In the genomic region with DNA sequence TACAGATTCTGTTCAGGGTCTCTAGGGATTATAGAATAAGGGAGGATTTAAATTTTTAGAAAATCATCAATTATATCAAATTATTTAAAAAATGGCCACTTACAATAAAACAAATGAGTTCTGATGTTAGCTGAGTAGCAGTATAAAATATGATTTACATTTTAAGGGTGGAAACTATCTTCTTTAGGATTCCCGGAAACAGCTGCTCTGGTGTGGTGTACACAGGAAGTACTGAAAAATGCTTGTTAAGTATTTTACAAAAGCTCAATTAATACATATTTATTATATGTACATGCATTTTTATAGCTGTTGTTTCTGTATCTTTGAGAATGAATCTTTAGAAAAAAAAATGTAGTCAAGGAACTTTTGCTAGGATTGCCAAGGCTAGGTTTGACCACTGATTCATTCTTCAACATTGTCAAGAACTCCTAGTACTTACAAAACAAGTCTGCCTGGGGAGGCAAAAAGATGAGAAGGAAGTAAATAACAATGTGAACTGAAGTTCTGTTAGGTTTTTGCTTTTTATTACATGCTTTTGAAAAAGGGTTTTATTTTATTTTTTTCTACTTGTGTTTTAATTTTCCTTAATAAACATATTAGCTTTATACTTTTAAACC, we compare ENCODE assay signal across 13 cellular contexts. TPM values are rescaled to one million over a fixed set of nuclear protein-coding genes. Genes with fewer than 3 reads are reported as not detected.
A peak's percentile ranks its signal among the peaks of the same experiment; 100 is the strongest.
DNase-seq lines count a peak whose midpoint lies in the region; ATAC-seq and TF ChIP-seq lines count a peak whose summit lies in the region.
"Had no signal": no experiment of that assay in that cellular context is flagged by ENCODE, and none has a peak within 500 bp of the region (broad histone marks: within the 10 kb centered on the region; RNA-seq: fewer than 3 reads in every experiment).

No MANE protein-coding gene starts in this region.

- H3K9me3 Mint-ChIP-seq in activated CD8-positive, alpha-beta memory T cell treated with anti-CD3 and anti-CD28 coated beads, Interleukin-2, amount 10 ng/mL, durations not matched to agents 7 days and 5 days (ENCODE audit: low read depth) = peaks cover 19% of the 10 kb centered on the region
- H3K9me3 Mint-ChIP-seq in T-helper 1 cell treated with Interleukin-12 subunit alpha and Interleukin-12 subunit beta and Interleukin-4 antibody, amounts not matched to agents 30 μg/mL and 1 μg/mL, for 36 hours = peaks cover 47% of the 10 kb centered on the region

- H3K4me1 Mint-ChIP-seq in activated CD8-positive, alpha-beta memory T cell treated with anti-CD3 and anti-CD28 coated beads, Interleukin-2, amount 10 ng/mL, durations not matched to agents 7 days and 5 days = peaks cover 54% of the 10 kb centered on the region
- peaks cover 50% of the 10 kb centered on the region for H3K4me1 Mint-ChIP-seq in T-helper 1 cell treated with Interleukin-12 subunit alpha and Interleukin-12 subunit beta and Interleukin-4 antibody, amounts not matched to agents 30 μg/mL and 1 μg/mL, for 36 hours (ENCODE audit: low read depth)

- no peaks in the 10 kb centered on the region for H4K20me1 ChIP-seq in smooth muscle cell (ENCODE audit: low read depth)

- no peaks in the 10 kb centered on the region for H3K79me2 ChIP-seq in smooth muscle cell (ENCODE audit: low read depth)

- H3K36me3 ChIP-seq in smooth muscle cell (ENCODE audit: low read depth) (no peaks in the 10 kb centered on the region), SJCRH30 (no peaks in the 10 kb centered on the region)
- H3K36me3 ChIP-seq: BE2C had no signal

- ATAC-seq in activated CD8-positive, alpha-beta memory T cell treated with anti-CD3 and anti-CD28 coated beads, Interleukin-2, amount 10 ng/mL, durations not matched to agents 7 days and 5 days = peak; percentile 58
- ATAC-seq: sciatic nerve had no signal

- peak overlapping the region; percentile 33 for H3K27ac ChIP-seq in epithelial cell of prostate
- H3K27ac ChIP-seq in smooth muscle cell (ENCODE audit: low read depth) = peak overlapping the region; percentile 24
- no peak overlapping the region for H3K27ac ChIP-seq in SJCRH30

- peaks cover 45% of the 10 kb centered on the region for H3K36me3 Mint-ChIP-seq in activated CD8-positive, alpha-beta memory T cell treated with anti-CD3 and anti-CD28 coated beads, Interleukin-2, amount 10 ng/mL, durations not matched to agents 7 days and 5 days
- peaks cover 30% of the 10 kb centered on the region for H3K36me3 Mint-ChIP-seq in T-helper 1 cell treated with Interleukin-12 subunit alpha and Interleukin-12 subunit beta and Interleukin-4 antibody, amounts not matched to agents 30 μg/mL and 1 μg/mL, for 36 hours (ENCODE audit: low read depth)

- H3K9ac ChIP-seq in smooth muscle cell (ENCODE audit: low read depth) = no peak overlapping the region

- peak overlapping the region; percentile 45 for H3K4me2 ChIP-seq in smooth muscle cell

- DNase-seq in activated CD8-positive, alpha-beta memory T cell treated with anti-CD3 and anti-CD28 coated beads, Interleukin-2, amount 10 ng/mL, durations not matched to agents 7 days and 5 days = peak; percentile 44
- DNase-seq in activated CD8-positive, alpha-beta memory T cell treated with anti-CD3 and anti-CD28 coated beads, Interleukin-2, amount 50 U/mL, for 48 hours = no peak
- DNase-seq in epithelial cell of prostate (ENCODE audit: low read depth, low spot score) (no peak), smooth muscle cell (lab: John Stamatoyannopoulos, UW; ENCODE audit: unreplicated experiment) (no peak), head of caudate nucleus (no peak), SJCRH30 (no peak), NCI-H1436 treated with DMSO at 0.1 percent for 48 hours (lab: John Stamatoyannopoulos, UW) (no peak)
- DNase-seq: activated gamma-delta T cell, BE2C, mammary epithelial cell, NCI-H524 had no signal

- H3K9me3 ChIP-seq in smooth muscle cell (replicated peaks; ENCODE audit: low read depth) = no peaks in the 10 kb centered on the region
- H3K9me3 ChIP-seq in SJCRH30 (replicated peaks) = no peaks in the 10 kb centered on the region
- H3K9me3 ChIP-seq: BE2C had no signal

- H3K27ac Mint-ChIP-seq in activated CD8-positive, alpha-beta memory T cell treated with anti-CD3 and anti-CD28 coated beads, Interleukin-2, amount 10 ng/mL, durations not matched to agents 7 days and 5 days = peak overlapping the region; percentile 78
- H3K27ac Mint-ChIP-seq in T-helper 1 cell treated with Interleukin-12 subunit alpha and Interleukin-12 subunit beta and Interleukin-4 antibody, amounts not matched to agents 30 μg/mL and 1 μg/mL, for 36 hours = peak overlapping the region; percentile 90

- 63% methylated on average over 1 of the region's 1 CpG for WGBS in smooth muscle cell (ENCODE audit: low lambda C conversion rate)

- peak overlapping the region; percentile 4 for H2AFZ ChIP-seq in smooth muscle cell (ENCODE audit: low read depth)

- TF ChIP-seq CTCF in smooth muscle cell (IDR thresholded peaks at IDR 0.05; ENCODE audit: borderline replicate concordance, insufficient read depth, poor library complexity, severe bottlenecking) = no peak

- H3K27me3 ChIP-seq in smooth muscle cell (ENCODE audit: low read depth) = no peaks in the 10 kb centered on the region
- no peaks in the 10 kb centered on the region for H3K27me3 ChIP-seq in SJCRH30
- H3K27me3 ChIP-seq: BE2C had no signal

- peaks cover 8% of the 10 kb centered on the region for H3K4me1 ChIP-seq in smooth muscle cell (ENCODE audit: low read depth)
- H3K4me1 ChIP-seq in SJCRH30 = 0 out of 2 replicates have a peak, but pooled peaks cover 3% of the 10 kb centered on the region

- no peaks in the 10 kb centered on the region for H3K27me3 Mint-ChIP-seq in activated CD8-positive, alpha-beta memory T cell treated with anti-CD3 and anti-CD28 coated beads, Interleukin-2, amount 10 ng/mL, durations not matched to agents 7 days and 5 days
- H3K27me3 Mint-ChIP-seq in T-helper 1 cell treated with Interleukin-12 subunit alpha and Interleukin-12 subunit beta and Interleukin-4 antibody, amounts not matched to agents 30 μg/mL and 1 μg/mL, for 36 hours (ENCODE audit: low read depth) = no peaks in the 10 kb centered on the region

- CTCF ChIA-PET in activated CD8-positive, alpha-beta memory T cell treated with anti-CD3 and anti-CD28 coated beads, Interleukin-2, amount 10 ng/mL, durations not matched to agents 7 days and 5 days (lab: Charles Lee) = interaction anchor here (0.6 to 2.0 kb wide), 10 partner anchors 10 to 63 kb away, joined by 3 to 10 read pairs (median 3); no protein-coding TSS in a partner anchor

- no peak overlapping the region for H3K4me3 ChIP-seq in smooth muscle cell
- no peak overlapping the region for H3K4me3 ChIP-seq in SJCRH30

- no peak overlapping the region for H3K4me3 Mint-ChIP-seq in activated CD8-positive, alpha-beta memory T cell treated with anti-CD3 and anti-CD28 coated beads, Interleukin-2, amount 10 ng/mL, durations not matched to agents 7 days and 5 days
- peak overlapping the region; percentile 7 for H3K4me3 Mint-ChIP-seq in T-helper 1 cell treated with Interleukin-12 subunit alpha and Interleukin-12 subunit beta and Interleukin-4 antibody, amounts not matched to agents 30 μg/mL and 1 μg/mL, for 36 hours

- no peaks in the 10 kb centered on the region for H3F3A ChIP-seq in smooth muscle cell (ENCODE audit: low read depth)

- intact Hi-C loops in head of caudate nucleus (cut with DNase I) = no loop called here

RNA-seq across cellular contexts. Expression of a gene that starts 48.0 kb away (rescaled TPM):
- total RNA-seq in activated CD8-positive, alpha-beta memory T cell treated with anti-CD3 and anti-CD28 coated beads, Interleukin-2, amount 10 ng/mL, durations not matched to agents 7 days and 5 days = 100 to 1,000 TPM; 171 to 190 TPM
- total RNA-seq in smooth muscle cell = 64.8 and 68.7 TPM in 2 replicates
- polyA plus RNA-seq in smooth muscle cell = 59.8 and 73.6 TPM in 2 replicates
- 32.2 and 35.7 TPM in 2 replicates for total RNA-seq in SJCRH30 (2014; rRNA removed; shearing (Covaris generic))
